1 cellular context compared by ENCODE assay signal in genomic region chr2:233118601-233119000, GRCh38.
TF ChIP-seq lines count a peak whose summit lies in the region.

No MANE protein-coding gene starts in this region.

TF ChIP-seq in H1, 55 proteins besides CTCF, POLR2A, EP300 and RAD21 (continued from another document):
- TF ChIP-seq POU5F1 (IDR thresholded peaks at IDR 0.05; ENCODE audit: low read depth, low read length) (no peak), POLR2AphosphoS5 (IDR thresholded peaks at IDR 0.05; ENCODE audit: low read depth, low read length) (no peak)
